In the genomic region with DNA sequence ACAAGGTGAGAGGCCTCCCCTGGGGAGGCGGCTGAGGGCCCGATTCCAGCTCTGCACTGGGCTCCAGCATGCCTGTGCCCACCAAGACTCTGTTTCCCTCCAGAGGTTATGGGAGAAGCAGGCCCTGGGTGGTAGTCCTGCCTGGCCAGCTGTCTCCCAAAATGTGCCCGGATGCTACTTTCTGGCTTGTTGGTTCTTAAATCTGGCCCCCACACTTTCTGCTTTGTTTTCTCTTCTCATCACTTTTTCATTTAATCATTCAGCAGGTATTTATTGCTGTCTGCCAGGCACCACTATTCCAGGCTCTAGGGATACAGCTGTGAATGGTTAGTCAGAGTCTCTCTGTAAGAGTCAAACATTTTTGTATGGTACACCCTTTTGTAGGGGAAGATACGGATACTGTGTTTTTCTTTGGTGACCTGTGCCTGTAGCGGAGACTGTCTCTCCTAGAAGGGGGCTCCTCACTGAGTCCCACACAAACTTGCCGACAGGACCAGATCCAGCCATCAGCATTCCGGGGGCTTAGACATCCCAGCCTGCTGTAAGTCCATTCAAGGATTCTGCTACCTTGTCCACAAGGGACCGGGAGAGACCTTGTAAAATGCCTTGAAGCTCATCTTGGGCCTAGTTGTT, we compare ENCODE assay signal across 1 cellular context.
TF ChIP-seq lines count a peak whose summit lies in the region.

No MANE protein-coding gene starts in this region.

TF ChIP-seq in H1, 55 proteins besides CTCF, POLR2A, EP300 and RAD21:
- TF ChIP-seq RNF2 (IDR thresholded peaks at IDR 0.05; ENCODE audit: borderline replicate concordance, low read depth, low read length, missing control alignments, poor library complexity, severe bottlenecking) (no peak), EGR1 (IDR thresholded peaks at IDR 0.05; ENCODE audit: borderline replicate concordance, low read depth, low read length) (no peak), NANOG (IDR thresholded peaks at IDR 0.05; ENCODE audit: insufficient read depth, low read depth, low read length, poor library complexity, severe bottlenecking) (no peak), SP2 (IDR thresholded peaks at IDR 0.05; ENCODE audit: low read length) (no peak), KDM4A (IDR thresholded peaks at IDR 0.05; ENCODE audit: low read depth, low read length, severe bottlenecking) (no peak), MAFK (IDR thresholded peaks at IDR 0.05; ENCODE audit: low read depth, low read length) (no peak), EZH2 (IDR thresholded peaks at IDR 0.05; ENCODE audit: low read depth, low read length, severe bottlenecking) (no peak)
- TF ChIP-seq, protein P1, sequence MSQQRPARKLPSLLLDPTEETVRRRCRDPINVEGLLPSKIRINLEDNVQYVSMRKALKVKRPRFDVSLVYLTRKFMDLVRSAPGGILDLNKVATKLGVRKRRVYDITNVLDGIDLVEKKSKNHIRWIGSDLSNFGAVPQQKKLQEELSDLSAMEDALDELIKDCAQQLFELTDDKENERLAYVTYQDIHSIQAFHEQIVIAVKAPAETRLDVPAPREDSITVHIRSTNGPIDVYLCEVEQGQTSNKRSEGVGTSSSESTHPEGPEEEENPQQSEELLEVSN (IDR thresholded peaks at IDR 0.05), result no peak
- TF ChIP-seq, protein P2, sequence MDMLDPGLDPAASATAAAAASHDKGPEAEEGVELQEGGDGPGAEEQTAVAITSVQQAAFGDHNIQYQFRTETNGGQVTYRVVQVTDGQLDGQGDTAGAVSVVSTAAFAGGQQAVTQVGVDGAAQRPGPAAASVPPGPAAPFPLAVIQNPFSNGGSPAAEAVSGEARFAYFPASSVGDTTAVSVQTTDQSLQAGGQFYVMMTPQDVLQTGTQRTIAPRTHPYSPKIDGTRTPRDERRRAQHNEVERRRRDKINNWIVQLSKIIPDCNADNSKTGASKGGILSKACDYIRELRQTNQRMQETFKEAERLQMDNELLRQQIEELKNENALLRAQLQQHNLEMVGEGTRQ (IDR thresholded peaks at IDR 0.05; ENCODE audit: low read length), result no peak
- TF ChIP-seq, protein P3, sequence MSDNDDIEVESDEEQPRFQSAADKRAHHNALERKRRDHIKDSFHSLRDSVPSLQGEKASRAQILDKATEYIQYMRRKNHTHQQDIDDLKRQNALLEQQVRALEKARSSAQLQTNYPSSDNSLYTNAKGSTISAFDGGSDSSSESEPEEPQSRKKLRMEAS (IDR thresholded peaks at IDR 0.05), result no peak
- TF ChIP-seq, protein P4, sequence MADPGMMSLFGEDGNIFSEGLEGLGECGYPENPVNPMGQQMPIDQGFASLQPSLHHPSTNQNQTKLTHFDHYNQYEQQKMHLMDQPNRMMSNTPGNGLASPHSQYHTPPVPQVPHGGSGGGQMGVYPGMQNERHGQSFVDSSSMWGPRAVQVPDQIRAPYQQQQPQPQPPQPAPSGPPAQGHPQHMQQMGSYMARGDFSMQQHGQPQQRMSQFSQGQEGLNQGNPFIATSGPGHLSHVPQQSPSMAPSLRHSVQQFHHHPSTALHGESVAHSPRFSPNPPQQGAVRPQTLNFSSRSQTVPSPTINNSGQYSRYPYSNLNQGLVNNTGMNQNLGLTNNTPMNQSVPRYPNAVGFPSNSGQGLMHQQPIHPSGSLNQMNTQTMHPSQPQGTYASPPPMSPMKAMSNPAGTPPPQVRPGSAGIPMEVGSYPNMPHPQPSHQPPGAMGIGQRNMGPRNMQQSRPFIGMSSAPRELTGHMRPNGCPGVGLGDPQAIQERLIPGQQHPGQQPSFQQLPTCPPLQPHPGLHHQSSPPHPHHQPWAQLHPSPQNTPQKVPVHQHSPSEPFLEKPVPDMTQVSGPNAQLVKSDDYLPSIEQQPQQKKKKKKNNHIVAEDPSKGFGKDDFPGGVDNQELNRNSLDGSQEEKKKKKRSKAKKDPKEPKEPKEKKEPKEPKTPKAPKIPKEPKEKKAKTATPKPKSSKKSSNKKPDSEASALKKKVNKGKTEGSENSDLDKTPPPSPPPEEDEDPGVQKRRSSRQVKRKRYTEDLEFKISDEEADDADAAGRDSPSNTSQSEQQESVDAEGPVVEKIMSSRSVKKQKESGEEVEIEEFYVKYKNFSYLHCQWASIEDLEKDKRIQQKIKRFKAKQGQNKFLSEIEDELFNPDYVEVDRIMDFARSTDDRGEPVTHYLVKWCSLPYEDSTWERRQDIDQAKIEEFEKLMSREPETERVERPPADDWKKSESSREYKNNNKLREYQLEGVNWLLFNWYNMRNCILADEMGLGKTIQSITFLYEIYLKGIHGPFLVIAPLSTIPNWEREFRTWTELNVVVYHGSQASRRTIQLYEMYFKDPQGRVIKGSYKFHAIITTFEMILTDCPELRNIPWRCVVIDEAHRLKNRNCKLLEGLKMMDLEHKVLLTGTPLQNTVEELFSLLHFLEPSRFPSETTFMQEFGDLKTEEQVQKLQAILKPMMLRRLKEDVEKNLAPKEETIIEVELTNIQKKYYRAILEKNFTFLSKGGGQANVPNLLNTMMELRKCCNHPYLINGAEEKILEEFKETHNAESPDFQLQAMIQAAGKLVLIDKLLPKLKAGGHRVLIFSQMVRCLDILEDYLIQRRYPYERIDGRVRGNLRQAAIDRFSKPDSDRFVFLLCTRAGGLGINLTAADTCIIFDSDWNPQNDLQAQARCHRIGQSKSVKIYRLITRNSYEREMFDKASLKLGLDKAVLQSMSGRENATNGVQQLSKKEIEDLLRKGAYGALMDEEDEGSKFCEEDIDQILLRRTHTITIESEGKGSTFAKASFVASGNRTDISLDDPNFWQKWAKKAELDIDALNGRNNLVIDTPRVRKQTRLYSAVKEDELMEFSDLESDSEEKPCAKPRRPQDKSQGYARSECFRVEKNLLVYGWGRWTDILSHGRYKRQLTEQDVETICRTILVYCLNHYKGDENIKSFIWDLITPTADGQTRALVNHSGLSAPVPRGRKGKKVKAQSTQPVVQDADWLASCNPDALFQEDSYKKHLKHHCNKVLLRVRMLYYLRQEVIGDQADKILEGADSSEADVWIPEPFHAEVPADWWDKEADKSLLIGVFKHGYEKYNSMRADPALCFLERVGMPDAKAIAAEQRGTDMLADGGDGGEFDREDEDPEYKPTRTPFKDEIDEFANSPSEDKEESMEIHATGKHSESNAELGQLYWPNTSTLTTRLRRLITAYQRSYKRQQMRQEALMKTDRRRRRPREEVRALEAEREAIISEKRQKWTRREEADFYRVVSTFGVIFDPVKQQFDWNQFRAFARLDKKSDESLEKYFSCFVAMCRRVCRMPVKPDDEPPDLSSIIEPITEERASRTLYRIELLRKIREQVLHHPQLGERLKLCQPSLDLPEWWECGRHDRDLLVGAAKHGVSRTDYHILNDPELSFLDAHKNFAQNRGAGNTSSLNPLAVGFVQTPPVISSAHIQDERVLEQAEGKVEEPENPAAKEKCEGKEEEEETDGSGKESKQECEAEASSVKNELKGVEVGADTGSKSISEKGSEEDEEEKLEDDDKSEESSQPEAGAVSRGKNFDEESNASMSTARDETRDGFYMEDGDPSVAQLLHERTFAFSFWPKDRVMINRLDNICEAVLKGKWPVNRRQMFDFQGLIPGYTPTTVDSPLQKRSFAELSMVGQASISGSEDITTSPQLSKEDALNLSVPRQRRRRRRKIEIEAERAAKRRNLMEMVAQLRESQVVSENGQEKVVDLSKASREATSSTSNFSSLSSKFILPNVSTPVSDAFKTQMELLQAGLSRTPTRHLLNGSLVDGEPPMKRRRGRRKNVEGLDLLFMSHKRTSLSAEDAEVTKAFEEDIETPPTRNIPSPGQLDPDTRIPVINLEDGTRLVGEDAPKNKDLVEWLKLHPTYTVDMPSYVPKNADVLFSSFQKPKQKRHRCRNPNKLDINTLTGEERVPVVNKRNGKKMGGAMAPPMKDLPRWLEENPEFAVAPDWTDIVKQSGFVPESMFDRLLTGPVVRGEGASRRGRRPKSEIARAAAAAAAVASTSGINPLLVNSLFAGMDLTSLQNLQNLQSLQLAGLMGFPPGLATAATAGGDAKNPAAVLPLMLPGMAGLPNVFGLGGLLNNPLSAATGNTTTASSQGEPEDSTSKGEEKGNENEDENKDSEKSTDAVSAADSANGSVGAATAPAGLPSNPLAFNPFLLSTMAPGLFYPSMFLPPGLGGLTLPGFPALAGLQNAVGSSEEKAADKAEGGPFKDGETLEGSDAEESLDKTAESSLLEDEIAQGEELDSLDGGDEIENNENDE (IDR thresholded peaks at IDR 0.05; ENCODE audit: insufficient replicate concordance, low read length), result no peak
